8 cellular contexts compared by ENCODE assay signal in genomic region chr19:45406165-45406956, GRCh38. TPM values are rescaled to one million over a fixed set of nuclear protein-coding genes. Genes with fewer than 3 reads are reported as not detected.
DNase-seq lines count a peak whose midpoint lies in the region; ATAC-seq and TF ChIP-seq lines count a peak whose summit lies in the region.

Gene POLR1G (plus strand): TSS chr19:45406644. CDS start chr19:45406697, 53 bp downstream.

- intact Hi-C loops in cardiac septum (cut with DNase I) = loop anchor here (2.0 kb wide), 1 partner anchor 16 kb away; the partner anchor contains the start of gene ERCC1

- TF ChIP-seq CTCF in GM12875 (IDR thresholded peaks at IDR 0.05; ENCODE audit: borderline replicate concordance, insufficient read depth, low read depth, low read length) (no peak), type B pancreatic cell (conservative IDR thresholded peaks at IDR 0.05) (no peak)

- ATAC-seq in HG02759 (IDR thresholded peaks at IDR 0.05; ENCODE audit: unreplicated experiment) = peak; percentile 76

- peak within 1 kb of the TSS; percentile 98 for H3K27ac Mint-ChIP-seq in type B pancreatic cell

- H3K27ac ChIP-seq in adipose tissue (ENCODE audit: low read depth, low read length) = peak within 1 kb of the TSS; percentile 23

- DNase-seq in NCI-H1436 (lab: John Stamatoyannopoulos, UW) (peak; percentile 85), T follicular helper cell (ENCODE audit: low read depth) (peak; percentile 59), cardiac septum (ENCODE audit: low spot score) (peak; percentile 90), pons (ENCODE audit: low spot score) (peak; percentile 94), type B pancreatic cell (ENCODE audit: extremely low spot score, unreplicated experiment) (no peak)

- peaks cover 37% of the 10 kb centered on the region for H3K4me1 Mint-ChIP-seq in type B pancreatic cell (ENCODE audit: unreplicated experiment)

- H3K9me3 Mint-ChIP-seq in type B pancreatic cell = no peaks in the 10 kb centered on the region

- 0 to 1% (median 0%) methylated on average over 47 of the region's 47 CpGs for WGBS in adipose tissue, 3 donors

- peak within 1 kb of the TSS; percentile 96 for H3K4me3 Mint-ChIP-seq in type B pancreatic cell

- peaks cover 40% of the 10 kb centered on the region for H3K27me3 Mint-ChIP-seq in type B pancreatic cell

- peaks cover 3% of the 10 kb centered on the region for H3K36me3 Mint-ChIP-seq in type B pancreatic cell

- H3K4me3 ChIP-seq in GM12875 (ENCODE audit: low read depth, low read length) = peak within 1 kb of the TSS; percentile 82

RNA-seq across cellular contexts. Expression of gene POLR1G, which starts in this region (rescaled TPM):
- 1 to 10 TPM; 1.5 to 6.3 (median 2.3) TPM for polyA plus RNA-seq in adipose tissue
- total RNA-seq in cardiac septum (3.2 TPM), type B pancreatic cell (ENCODE audit: low replicate concordance) (7.2 and 9.5 TPM in 2 replicates)
